In genomic region chr16:3756113-3756512, GRCh38 we compare ENCODE assay signal across 21 cellular contexts.
"Had no signal": no experiment of that assay in that cellular context is flagged by ENCODE, and none has a peak within 500 bp of the region (broad histone marks: within the 10 kb centered on the region; RNA-seq: fewer than 3 reads in every experiment).

No MANE protein-coding gene starts in this region.

- H3K4me3 ChIP-seq: adrenal gland, SJCRH30 had no signal

- H3K9ac ChIP-seq: KMS-11, SK-N-SH had no signal

- H3K27me3 ChIP-seq: adrenal gland, SJCRH30 had no signal

- DNase-seq: activated CD4-positive, alpha-beta memory T cell treated with anti-CD3 and anti-CD28 coated beads, Interleukin-2, amount 10 ng/mL, durations not matched to agents 7 days and 5 days; activated CD4-positive, alpha-beta T cell treated with anti-CD3 and anti-CD28 coated beads for 36 hours; activated CD4-positive, alpha-beta T cell treated with anti-CD3 and anti-CD28 coated beads, Interleukin-2, amount 50 U/mL, for 1 hour; activated gamma-delta T cell; activated naive CD4-positive, alpha-beta T cell treated with anti-CD3 and anti-CD28 coated beads for 36 hours; activated naive CD8-positive, alpha-beta T cell treated with anti-CD3 and anti-CD28 coated beads, Interleukin-2, amount 10 ng/mL, durations not matched to agents 7 days and 5 days; activated T-cell treated with anti-CD3 and anti-CD28 coated beads, Interleukin-2, amount 50 U/mL, for 24 hours; adrenal gland; anterior cingulate cortex; NCI-H1417 treated with DMSO at 0.1 percent for 48 hours; NCI-H1694; NCI-H2029; NCI-H345; NCI-H510A; NCI-H82; SJCRH30; SK-N-SH; T-helper 1 cell had no signal

- H3K4me1 ChIP-seq: adrenal gland, SJCRH30 had no signal

- H3K9me3 ChIP-seq: adrenal gland, SJCRH30, SK-N-SH had no signal

- H3K27ac ChIP-seq: adrenal gland, KMS-11, SJCRH30, VCaP had no signal

- H3K4me3 Mint-ChIP-seq: activated CD4-positive, alpha-beta memory T cell treated with anti-CD3 and anti-CD28 coated beads, Interleukin-2, amount 10 ng/mL, durations not matched to agents 7 days and 5 days; activated CD4-positive, alpha-beta T cell treated with anti-CD3 and anti-CD28 coated beads for 36 hours; activated naive CD4-positive, alpha-beta T cell treated with anti-CD3 and anti-CD28 coated beads for 36 hours; activated naive CD8-positive, alpha-beta T cell treated with anti-CD3 and anti-CD28 coated beads, Interleukin-2, amount 10 ng/mL, durations not matched to agents 7 days and 5 days; activated T-cell treated with anti-CD3 and anti-CD28 coated beads, Interleukin-2, amount 50 U/mL, for 24 hours; activated T-helper 1 cell treated with anti-CD3 and anti-CD28 coated beads, Interleukin-12 subunit alpha, Interleukin-12 subunit beta, Interleukin-2, Interleukin-4 antibody, amounts not matched to agents 30 ng/mL and 10 ng/mL and 1 ng/mL, durations not matched to agents 14 hours and 24 hours and 36 hours had no signal

- H3K9me3 Mint-ChIP-seq: activated CD4-positive, alpha-beta memory T cell treated with anti-CD3 and anti-CD28 coated beads, Interleukin-2, amount 10 ng/mL, durations not matched to agents 7 days and 5 days; activated naive CD4-positive, alpha-beta T cell treated with anti-CD3 and anti-CD28 coated beads for 36 hours; activated naive CD8-positive, alpha-beta T cell treated with anti-CD3 and anti-CD28 coated beads, Interleukin-2, amount 10 ng/mL, durations not matched to agents 7 days and 5 days; activated T-cell treated with anti-CD3 and anti-CD28 coated beads, Interleukin-2, amount 50 U/mL, for 24 hours; activated T-helper 1 cell treated with anti-CD3 and anti-CD28 coated beads, Interleukin-12 subunit alpha, Interleukin-12 subunit beta, Interleukin-2, Interleukin-4 antibody, amounts not matched to agents 30 ng/mL and 10 ng/mL and 1 ng/mL, durations not matched to agents 14 hours and 24 hours and 36 hours had no signal

- H3K27me3 Mint-ChIP-seq: activated CD4-positive, alpha-beta memory T cell treated with anti-CD3 and anti-CD28 coated beads, Interleukin-2, amount 10 ng/mL, durations not matched to agents 7 days and 5 days; activated CD4-positive, alpha-beta T cell treated with anti-CD3 and anti-CD28 coated beads for 36 hours; activated naive CD8-positive, alpha-beta T cell treated with anti-CD3 and anti-CD28 coated beads, Interleukin-2, amount 10 ng/mL, durations not matched to agents 7 days and 5 days; activated T-cell treated with anti-CD3 and anti-CD28 coated beads, Interleukin-2, amount 50 U/mL, for 24 hours had no signal

- H3K27ac Mint-ChIP-seq: activated CD4-positive, alpha-beta memory T cell treated with anti-CD3 and anti-CD28 coated beads, Interleukin-2, amount 10 ng/mL, durations not matched to agents 7 days and 5 days; activated CD4-positive, alpha-beta T cell treated with anti-CD3 and anti-CD28 coated beads for 36 hours; activated naive CD4-positive, alpha-beta T cell treated with anti-CD3 and anti-CD28 coated beads for 36 hours; activated naive CD8-positive, alpha-beta T cell treated with anti-CD3 and anti-CD28 coated beads, Interleukin-2, amount 10 ng/mL, durations not matched to agents 7 days and 5 days; activated T-cell treated with anti-CD3 and anti-CD28 coated beads, Interleukin-2, amount 50 U/mL, for 24 hours; activated T-helper 1 cell treated with anti-CD3 and anti-CD28 coated beads, Interleukin-12 subunit alpha, Interleukin-12 subunit beta, Interleukin-2, Interleukin-4 antibody, amounts not matched to agents 30 ng/mL and 10 ng/mL and 1 ng/mL, durations not matched to agents 14 hours and 24 hours and 36 hours had no signal

- H3K4me1 Mint-ChIP-seq: activated CD4-positive, alpha-beta memory T cell treated with anti-CD3 and anti-CD28 coated beads, Interleukin-2, amount 10 ng/mL, durations not matched to agents 7 days and 5 days; activated naive CD8-positive, alpha-beta T cell treated with anti-CD3 and anti-CD28 coated beads, Interleukin-2, amount 10 ng/mL, durations not matched to agents 7 days and 5 days had no signal

- ATAC-seq: activated CD4-positive, alpha-beta T cell treated with anti-CD3 and anti-CD28 coated beads for 36 hours had no signal

- H3K4me2 ChIP-seq: KMS-11, SK-N-SH had no signal
